Comparison of ENCODE assay signal across 35 cellular contexts in the genomic region with DNA sequence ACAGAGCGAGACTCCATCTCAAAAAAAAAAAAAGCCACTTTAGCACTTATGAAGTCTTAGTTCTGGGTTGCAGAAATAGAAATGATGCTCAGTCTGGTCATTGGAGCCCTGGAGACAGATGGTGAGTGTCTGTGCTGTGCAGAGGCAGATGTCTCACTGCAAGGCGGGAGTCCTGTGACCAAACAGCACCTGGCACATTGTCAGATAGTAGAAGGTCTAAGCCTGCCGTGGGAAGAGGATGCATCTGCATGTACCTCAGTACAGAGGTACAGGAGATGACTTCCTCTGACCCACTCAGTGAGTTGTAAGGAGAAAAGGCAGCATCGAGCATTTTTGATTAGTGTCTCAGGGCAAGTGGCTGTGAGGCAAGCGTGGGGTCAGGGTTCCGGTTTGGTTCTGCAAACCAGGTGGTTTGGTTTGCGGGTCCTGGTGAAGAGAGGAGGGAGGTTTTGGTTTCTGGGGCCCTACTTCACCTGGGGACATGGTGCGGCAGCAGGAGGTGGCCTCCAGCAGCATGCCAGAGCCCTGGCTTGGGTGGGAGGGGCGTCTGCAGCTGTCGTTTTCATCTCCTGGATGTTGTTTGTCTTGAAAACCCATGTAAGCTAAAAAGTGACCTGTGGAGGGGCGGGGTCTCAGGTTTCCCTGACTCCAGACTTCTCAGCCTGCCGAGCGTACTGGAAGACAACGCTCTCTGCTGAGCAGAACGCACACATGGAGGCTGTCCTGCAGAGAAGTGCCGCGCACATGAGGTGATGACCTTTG. TPM values are rescaled to one million over a fixed set of nuclear protein-coding genes. Genes with fewer than 3 reads are reported as not detected.
DNase-seq lines count a peak whose midpoint lies in the region; ATAC-seq, FAIRE-seq and TF ChIP-seq lines count a peak whose summit lies in the region.
"Had no signal": no experiment of that assay in that cellular context is flagged by ENCODE, and none has a peak within 500 bp of the region (broad histone marks: within the 10 kb centered on the region; RNA-seq: fewer than 3 reads in every experiment).

No MANE protein-coding gene starts in this region.

- H3K27me3 Mint-ChIP-seq in nephron progenitor cell (ENCODE audit: low read depth, poor library complexity) (peaks cover 2% of the 10 kb centered on the region), immature natural killer cell (ENCODE audit: low read depth in 3 of 3) (peaks cover 7 to 17% (median 15%) of the 10 kb centered on the region in 3 donors)
- H3K27me3 Mint-ChIP-seq: activated naive CD8-positive, alpha-beta T cell; CD4-positive, alpha-beta T cell; naive thymus-derived CD4-positive, alpha-beta T cell had no signal

- H3K36me3 Mint-ChIP-seq in nephron progenitor cell (ENCODE audit: low read depth) (peaks cover 67% of the 10 kb centered on the region), immature natural killer cell (peaks cover 8 to 16% (median 13%) of the 10 kb centered on the region in 3 donors)

- H3K27ac ChIP-seq in MM.1S (ENCODE audit: low read length) = no peak overlapping the region
- H3K27ac ChIP-seq: Peyer's patch, sigmoid colon, thyroid gland, vagina, VCaP had no signal

- H3K27me3 ChIP-seq in bronchial epithelial cell (ENCODE audit: control insufficient read depth, insufficient read depth, low read length) (no peaks in the 10 kb centered on the region), MM.1S (replicated peaks; ENCODE audit: insufficient read depth, low read length) (no peaks in the 10 kb centered on the region)
- H3K27me3 ChIP-seq: Peyer's patch, sigmoid colon, thyroid gland, vagina had no signal

- ATAC-seq in HG03342 (IDR thresholded peaks at IDR 0.05; ENCODE audit: unreplicated experiment) = no peak
- ATAC-seq: GM12878; HepG2; naive thymus-derived CD4-positive, alpha-beta T cell had no signal

- TF ChIP-seq CTCF in bronchial epithelial cell (IDR thresholded peaks at IDR 0.05; ENCODE audit: insufficient read depth, low read length, severe bottlenecking) (no peak), nephron progenitor cell (IDR thresholded peaks at IDR 0.05) (no peak), MM.1S (IDR thresholded peaks at IDR 0.05; ENCODE audit: low read length) (no peak)

- H3K9me3 ChIP-seq in MM.1S (replicated peaks; ENCODE audit: insufficient read depth, low read length) = no peaks in the 10 kb centered on the region
- H3K9me3 ChIP-seq: HAP-1, Peyer's patch, sigmoid colon, thyroid gland, vagina had no signal

- no peaks in the 10 kb centered on the region for H4K20me1 ChIP-seq in MM.1S (ENCODE audit: insufficient read depth, low read length)

- peak overlapping the region; percentile 90 for H3K27ac Mint-ChIP-seq in nephron progenitor cell
- no peak overlapping the region for H3K27ac Mint-ChIP-seq in immature natural killer cell
- H3K27ac Mint-ChIP-seq: activated naive CD8-positive, alpha-beta T cell; CD4-positive, alpha-beta T cell; mesothelial cell of epicardium; naive thymus-derived CD4-positive, alpha-beta T cell had no signal

- H3K4me2 ChIP-seq in MM.1S (ENCODE audit: low read depth, low read length) = no peak overlapping the region

- H3K4me3 ChIP-seq in bronchial epithelial cell (ENCODE audit: low read depth, low read length) (no peak overlapping the region), MM.1S (ENCODE audit: low read length) (no peak overlapping the region)
- H3K4me3 ChIP-seq: GM12878, HAP-1, Peyer's patch, sigmoid colon, thyroid gland, vagina had no signal

- H3K4me1 ChIP-seq in MM.1S (ENCODE audit: low read length) = 0 out of 2 replicates have a peak, but pooled peaks cover 2% of the 10 kb centered on the region

- H2AFZ ChIP-seq in MM.1S (ENCODE audit: low read length) = no peak overlapping the region

- no peaks in the 10 kb centered on the region for H3F3A ChIP-seq in MM.1S (ENCODE audit: insufficient read depth, low read length)

- H3K79me2 ChIP-seq in MM.1S (ENCODE audit: low read length) = peaks cover 20% of the 10 kb centered on the region

- H3K4me1 Mint-ChIP-seq in nephron progenitor cell (peaks cover 37% of the 10 kb centered on the region), immature natural killer cell (peaks cover 18 to 19% of the 10 kb centered on the region in 2 donors)

- H3K9me3 Mint-ChIP-seq in nephron progenitor cell (peaks cover 4% of the 10 kb centered on the region), immature natural killer cell (no peaks in the 10 kb centered on the region)
- H3K9me3 Mint-ChIP-seq: CD4-positive, alpha-beta T cell; mesothelial cell of epicardium had no signal

- H3K36me3 ChIP-seq in bronchial epithelial cell (ENCODE audit: control insufficient read depth, insufficient read depth, low read length) (peaks cover 7% of the 10 kb centered on the region), MM.1S (replicated peaks; ENCODE audit: insufficient read depth, low read length) (peaks cover 9% of the 10 kb centered on the region; the same call in 1 of the 2 replicates)
- H3K36me3 ChIP-seq: Peyer's patch had no signal

- peak; percentile 50 for FAIRE-seq in bronchial epithelial cell (lab: Jason Lieb, UNC)
- FAIRE-seq: GM12878, HepG2, islet of Langerhans had no signal

- H3K9me2 ChIP-seq in MM.1S (replicated peaks; ENCODE audit: insufficient read depth, low read length) = no peaks in the 10 kb centered on the region

- DNase-seq in DMS 273 treated with DMSO at 0.1 percent for 48 hours (lab: John Stamatoyannopoulos, UW) (peak; percentile 73), NCI-H2171 treated with DMSO at 0.1 percent for 48 hours (lab: John Stamatoyannopoulos, UW) (peak; percentile 87), bronchial epithelial cell (ENCODE audit: low read depth) (no peak), nephron progenitor cell (no peak), MM.1S (no peak), immature natural killer cell (no peak), kidney glomerular epithelial cell (lab: John Stamatoyannopoulos, UW) (no peak)
- DNase-seq: activated CD4-positive, alpha-beta T cell treated with anti-CD3 and anti-CD28 coated beads for 48 hours; activated effector memory CD4-positive, alpha-beta T cell treated with anti-CD3 and anti-CD28 coated beads, Interleukin-2, amount 50 U/mL, for 16 hours; aorta; caudate nucleus; CD4-positive, alpha-beta T cell; cortex of kidney; effector memory CD4-positive, alpha-beta T cell; erythroblast; Kasumi-1; MV-4-11; naive thymus-derived CD4-positive, alpha-beta T cell; NCI-H146; NCI-H526 treated with DMSO at 0.1 percent for 48 hours; occipital lobe; Peyer's patch; SIG-M5; sigmoid colon; stimulated activated CD4-positive, alpha-beta T cell treated with anti-CD3 and anti-CD28 coated beads, Interleukin-4, amount 100 ng/mL, for 24 hours; thyroid gland had no signal

- H3K4me3 Mint-ChIP-seq in nephron progenitor cell = no peak overlapping the region
- H3K4me3 Mint-ChIP-seq in immature natural killer cell = no peak overlapping the region
- H3K4me3 Mint-ChIP-seq: activated naive CD8-positive, alpha-beta T cell; mesothelial cell of epicardium had no signal

- H3K9ac ChIP-seq in MM.1S (ENCODE audit: low read length) = no peak overlapping the region

RNA-seq across cellular contexts. Expression of a gene that starts 3.8 kb away (rescaled TPM):
- total RNA-seq in bronchial epithelial cell = 30.0 and 43.2 TPM in 2 replicates
- polyA plus RNA-seq in immature natural killer cell = 10 to 100 TPM in 1 of 3 donors, 1 to 10 TPM in 2; 7.2 to 10.3 (median 7.6) TPM

RNA-seq across cellular contexts. Expression of a gene that starts 49.7 kb away (rescaled TPM):
- total RNA-seq in bronchial epithelial cell = 44.0 and 53.5 TPM in 2 replicates
- polyA plus RNA-seq in immature natural killer cell = 100 to 1,000 TPM; 209 to 330 (median 248) TPM

Comparison
In these comparisons a context has a peak if more than half of its experiments do, and no peak if none do; other contexts are left out.
1. DNase-seq: peak in DMS 273 treated with DMSO at 0.1 percent for 48 hours (single experiment) and NCI-H2171 treated with DMSO at 0.1 percent for 48 hours (single experiment); none in bronchial epithelial cell (single experiment), nephron progenitor cell (single experiment), MM.1S (single experiment), immature natural killer cell (0 of 3) and kidney glomerular epithelial cell (single experiment).